Comparison of ENCODE assay signal across 18 cellular contexts in genomic region chr2:125491663-125492062, GRCh38.
DNase-seq lines count a peak whose midpoint lies in the region; ATAC-seq and TF ChIP-seq lines count a peak whose summit lies in the region.
"Had no signal": no experiment of that assay in that cellular context is flagged by ENCODE, and none has a peak within 500 bp of the region (broad histone marks: within the 10 kb centered on the region; RNA-seq: fewer than 3 reads in every experiment).

No MANE protein-coding gene starts in this region.

- DNase-seq in GM12865 (ENCODE audit: low read depth), result peak; percentile 21
- DNase-seq in MM.1S, result peak; percentile 87
- DNase-seq in NCI-H187 treated with DMSO at 0.1 percent for 48 hours (lab: John Stamatoyannopoulos, UW), result no peak
- DNase-seq in activated CD8-positive, alpha-beta memory T cell treated with anti-CD3 and anti-CD28 coated beads, Interleukin-2, amount 50 U/mL, for 48 hours, result no peak
- no peak for DNase-seq in superior temporal gyrus (ENCODE audit: extremely low spot score)
- DNase-seq: CD4-positive, alpha-beta T cell; CD8-positive, alpha-beta memory T cell; DMS 273 treated with DMSO at 0.1 percent for 48 hours; DMS79; EL; GDM1; GM23248; H7; HCEC 1CT had no signal

- peak overlapping the region; percentile 27; the same call in 1 of the 2 replicates for H3K27ac ChIP-seq in MM.1S (ENCODE audit: low read length)
- H3K27ac ChIP-seq: 22Rv1, BLaER1, C4-2B, GM23248 had no signal

- peaks cover 14% of the 10 kb centered on the region; the same call in 1 of the 2 replicates for H3F3A ChIP-seq in MM.1S (ENCODE audit: insufficient read depth, low read length)

- H3K27me3 ChIP-seq in MM.1S (replicated peaks; ENCODE audit: insufficient read depth, low read length), result no peaks in the 10 kb centered on the region
- H3K27me3 ChIP-seq: BLaER1 had no signal

- H2AFZ ChIP-seq in MM.1S (ENCODE audit: low read length), result no peak overlapping the region
- H2AFZ ChIP-seq: GM23248 had no signal

- H3K9ac ChIP-seq in MM.1S (ENCODE audit: low read length), result no peak overlapping the region
- H3K9ac ChIP-seq: BLaER1, GM23248 had no signal

- H3K4me2 ChIP-seq in MM.1S (ENCODE audit: low read depth, low read length), result peak overlapping the region; percentile 35
- H3K4me2 ChIP-seq: BLaER1 had no signal

- H3K36me3 ChIP-seq in MM.1S (replicated peaks; ENCODE audit: insufficient read depth, low read length), result no peaks in the 10 kb centered on the region
- H3K36me3 ChIP-seq: BLaER1 had no signal

- no peak for TF ChIP-seq CTCF in GM12865 (IDR thresholded peaks at IDR 0.05; ENCODE audit: insufficient read depth, low read depth, low read length, missing control alignments)
- TF ChIP-seq CTCF in MM.1S (IDR thresholded peaks at IDR 0.05; ENCODE audit: low read length), result no peak

- peak; percentile 76 for ATAC-seq in GM18868 (IDR thresholded peaks at IDR 0.05; ENCODE audit: unreplicated experiment)

- H3K9me2 ChIP-seq in MM.1S (replicated peaks; ENCODE audit: insufficient read depth, low read length), result no peaks in the 10 kb centered on the region

- H3K4me3 ChIP-seq in GM12865 (ENCODE audit: low read depth, low read length) (no peak overlapping the region), MM.1S (ENCODE audit: low read length) (no peak overlapping the region)
- H3K4me3 ChIP-seq: BLaER1, GM23248 had no signal

- no peaks in the 10 kb centered on the region for H4K20me1 ChIP-seq in MM.1S (ENCODE audit: insufficient read depth, low read length)
- H4K20me1 ChIP-seq: BLaER1 had no signal

- H3K79me2 ChIP-seq in MM.1S (ENCODE audit: low read length), result no peaks in the 10 kb centered on the region

- peaks cover 11% of the 10 kb centered on the region; the same call in 1 of the 2 replicates for H3K4me1 ChIP-seq in MM.1S (ENCODE audit: low read length)
- H3K4me1 ChIP-seq: BLaER1 had no signal

- H3K9me3 ChIP-seq in MM.1S (replicated peaks; ENCODE audit: insufficient read depth, low read length), result no peaks in the 10 kb centered on the region
- H3K9me3 ChIP-seq: BLaER1 had no signal

Comparison
In these comparisons a context has a peak if more than half of its experiments do, and no peak if none do; other contexts are left out.
1. DNase-seq: peak in GM12865 (single experiment) and MM.1S (single experiment); none in NCI-H187 treated with DMSO at 0.1 percent for 48 hours (single experiment), activated CD8-positive, alpha-beta memory T cell treated with anti-CD3 and anti-CD28 coated beads, Interleukin-2, amount 50 U/mL, for 48 hours (single experiment) and superior temporal gyrus (single experiment).